8 cellular contexts compared by ENCODE assay signal in the genomic region with DNA sequence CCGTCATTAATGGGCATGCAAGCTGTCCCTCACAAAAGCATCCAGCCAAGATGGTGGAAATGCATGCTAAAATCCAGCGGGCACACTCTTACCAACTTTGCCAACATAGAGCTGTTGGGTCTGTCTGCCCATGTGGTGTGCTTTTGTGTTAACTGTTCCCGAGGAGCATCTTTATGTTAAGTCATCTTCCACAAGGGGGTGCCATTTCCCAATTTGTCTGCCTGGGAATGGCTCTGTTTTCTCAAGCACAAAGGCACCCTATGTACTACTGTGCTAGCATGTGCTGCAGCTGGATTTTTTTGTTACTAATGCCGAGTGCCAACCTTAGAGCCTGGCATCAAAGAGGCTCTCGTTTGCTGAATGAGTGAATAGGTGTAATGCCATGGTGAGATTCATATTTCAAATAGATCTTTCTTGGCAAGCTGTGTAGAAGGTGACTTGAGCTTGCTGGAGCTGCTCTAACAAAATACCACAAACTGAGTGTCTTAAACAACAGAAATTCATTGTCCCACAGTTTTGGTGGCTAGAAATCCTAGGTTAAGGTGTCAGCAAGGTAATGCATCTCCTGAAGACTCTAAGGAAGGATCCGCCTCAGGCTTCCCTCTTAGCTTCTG.
DNase-seq lines count a peak whose midpoint lies in the region; ATAC-seq and TF ChIP-seq lines count a peak whose summit lies in the region.

No MANE protein-coding gene starts in this region.

- no peaks in the 10 kb centered on the region for H3K4me1 ChIP-seq in neuron (ENCODE audit: insufficient read depth, low read length)
- no peaks in the 10 kb centered on the region for H3K4me1 ChIP-seq in suprapubic skin

- DNase-seq in COR-L47 (lab: John Stamatoyannopoulos, UW) (peak; percentile 79), NCI-H187 treated with DMSO at 0.1 percent for 48 hours (lab: John Stamatoyannopoulos, UW) (peak; percentile 61), UCSD-AML1 (lab: John Stamatoyannopoulos, UW; ENCODE audit: unreplicated experiment) (peak; percentile 23), fibroblast of peridontal ligament (ENCODE audit: extremely low read depth) (peak; percentile 80), suprapubic skin (ENCODE audit: low spot score in 2 of 2) (no peak)

- ATAC-seq in GM18873 (IDR thresholded peaks at IDR 0.05; ENCODE audit: low FRiP score, unreplicated experiment), result peak; percentile 89
- peak; percentile 82 for ATAC-seq in HG03064 (IDR thresholded peaks at IDR 0.05; ENCODE audit: low read depth, unreplicated experiment)

- H3K27ac ChIP-seq in suprapubic skin, result no peak overlapping the region

- H3K4me3 ChIP-seq in neuron (ENCODE audit: low read length), result no peak overlapping the region
- no peak overlapping the region for H3K4me3 ChIP-seq in suprapubic skin

- WGBS in suprapubic skin, result 28% methylated on average over 5 of the region's 6 CpGs

- peak overlapping the region; percentile 51 for H2AFZ ChIP-seq in neuron (ENCODE audit: low read depth, low read length)

- TF ChIP-seq POLR2A in suprapubic skin (IDR thresholded peaks at IDR 0.05), result no peak

- TF ChIP-seq CTCF in suprapubic skin (IDR thresholded peaks at IDR 0.05), result no peak

- no peak for TF ChIP-seq EP300 in suprapubic skin (IDR thresholded peaks at IDR 0.05)

- H3K36me3 ChIP-seq in neuron (ENCODE audit: insufficient read depth, low read length), result no peaks in the 10 kb centered on the region
- H3K36me3 ChIP-seq in suprapubic skin, result no peaks in the 10 kb centered on the region

- H3K9me3 ChIP-seq in neuron (ENCODE audit: low read length) (no peaks in the 10 kb centered on the region), suprapubic skin (no peaks in the 10 kb centered on the region)

- no peaks in the 10 kb centered on the region for H3K27me3 ChIP-seq in neuron (ENCODE audit: insufficient read depth, low read length)
- no peaks in the 10 kb centered on the region for H3K27me3 ChIP-seq in suprapubic skin

Comparison
In these comparisons a context has a peak if more than half of its experiments do, and no peak if none do; other contexts are left out.
1. DNase-seq: peak in COR-L47 (single experiment), NCI-H187 treated with DMSO at 0.1 percent for 48 hours (single experiment), UCSD-AML1 (single experiment) and fibroblast of peridontal ligament (single experiment); none in suprapubic skin (0 of 2).